32 cellular contexts compared by ENCODE assay signal in genomic region chr14:56742391-56742790, GRCh38.
"Had no signal": no experiment of that assay in that cellular context is flagged by ENCODE, and none has a peak within 500 bp of the region (broad histone marks: within the 10 kb centered on the region; RNA-seq: fewer than 3 reads in every experiment).

No MANE protein-coding gene starts in this region.

- H3K27ac Mint-ChIP-seq: activated CD4-positive, alpha-beta memory T cell treated with anti-CD3 and anti-CD28 coated beads, Interleukin-2, amount 10 ng/mL, durations not matched to agents 7 days and 5 days; activated CD4-positive, alpha-beta T cell treated with anti-CD3 and anti-CD28 coated beads, Interleukin-2, amount 10 ng/mL, durations not matched to agents 7 days and 5 days; activated naive CD8-positive, alpha-beta T cell; activated T-helper 17 cell treated with anti-CD3 and anti-CD28 coated beads, Interleukin-2, amount 50 U/mL, for 72 hours; effector memory CD8-positive, alpha-beta T cell; T-helper 17 cell; T-helper 2 cell treated with Interferon-gamma antibody and Interleukin-4, amounts not matched to agents 5 μg/mL and 100 μg/mL, for 36 hours; WTC11 had no signal

- H3K36me3 Mint-ChIP-seq: activated naive CD8-positive, alpha-beta T cell; WTC11 had no signal

- H3K4me3 Mint-ChIP-seq: activated CD4-positive, alpha-beta memory T cell treated with anti-CD3 and anti-CD28 coated beads, Interleukin-2, amount 10 ng/mL, durations not matched to agents 7 days and 5 days; activated CD4-positive, alpha-beta T cell treated with anti-CD3 and anti-CD28 coated beads, Interleukin-2, amount 10 ng/mL, durations not matched to agents 7 days and 5 days; activated naive CD8-positive, alpha-beta T cell; activated T-cell treated with anti-CD3 and anti-CD28 coated beads, Interleukin-2, amount 50 U/mL, for 4 hours; activated T-helper 17 cell treated with anti-CD3 and anti-CD28 coated beads, Interleukin-2, amount 50 U/mL, for 72 hours; effector memory CD8-positive, alpha-beta T cell; T-helper 17 cell; T-helper 2 cell treated with Interferon-gamma antibody and Interleukin-4, amounts not matched to agents 5 μg/mL and 100 μg/mL, for 36 hours; WTC11 had no signal

- H3K4me1 Mint-ChIP-seq: activated CD4-positive, alpha-beta memory T cell treated with anti-CD3 and anti-CD28 coated beads, Interleukin-2, amount 10 ng/mL, durations not matched to agents 7 days and 5 days; activated CD4-positive, alpha-beta T cell treated with anti-CD3 and anti-CD28 coated beads, Interleukin-2, amount 10 ng/mL, durations not matched to agents 7 days and 5 days; activated T-helper 17 cell treated with anti-CD3 and anti-CD28 coated beads, Interleukin-2, amount 50 U/mL, for 72 hours; T-helper 17 cell had no signal

- H3K9me3 Mint-ChIP-seq: activated CD4-positive, alpha-beta memory T cell treated with anti-CD3 and anti-CD28 coated beads, Interleukin-2, amount 10 ng/mL, durations not matched to agents 7 days and 5 days; activated CD4-positive, alpha-beta T cell treated with anti-CD3 and anti-CD28 coated beads, Interleukin-2, amount 10 ng/mL, durations not matched to agents 7 days and 5 days; activated T-cell treated with anti-CD3 and anti-CD28 coated beads, Interleukin-2, amount 50 U/mL, for 4 hours; activated T-helper 17 cell treated with anti-CD3 and anti-CD28 coated beads, Interleukin-2, amount 50 U/mL, for 72 hours; T-helper 2 cell treated with Interferon-gamma antibody and Interleukin-4, amounts not matched to agents 5 μg/mL and 100 μg/mL, for 36 hours; WTC11 had no signal

- DNase-seq: activated CD4-positive, alpha-beta memory T cell treated with anti-CD3 and anti-CD28 coated beads, Interleukin-2, amount 10 ng/mL, durations not matched to agents 7 days and 5 days; activated CD4-positive, alpha-beta T cell treated with anti-CD3 and anti-CD28 coated beads for 1 hour; activated CD4-positive, alpha-beta T cell treated with anti-CD3 and anti-CD28 coated beads for 4 hours; activated CD4-positive, alpha-beta T cell treated with anti-CD3 and anti-CD28 coated beads, Interleukin-2, amount 10 ng/mL, durations not matched to agents 7 days and 5 days; activated CD4-positive, alpha-beta T cell treated with anti-CD3 and anti-CD28 coated beads, Interleukin-2, amount 50 U/mL, for 4 hours; activated CD8-positive, alpha-beta memory T cell treated with anti-CD3 and anti-CD28 coated beads, Interleukin-2, amount 50 U/mL, for 48 hours; activated effector memory CD4-positive, alpha-beta T cell treated with Interleukin-2 at 50 U/mL for 16 hours; activated gamma-delta T cell treated with Interleukin-2 at 50 U/mL for 16 hours; activated naive CD4-positive, alpha-beta T cell treated with anti-CD3 and anti-CD28 coated beads, Interleukin-2, amount 50 U/mL, for 16 hours; activated naive CD4-positive, alpha-beta T cell treated with Interleukin-2 at 50 U/mL for 16 hours; activated T-cell treated with anti-CD3 and anti-CD28 coated beads for 4 hours; activated T-cell treated with anti-CD3 and anti-CD28 coated beads, Interleukin-2, amount 50 U/mL, for 4 hours; amniotic stem cell; anterior cingulate cortex; brain microvascular endothelial cell; cortex of kidney; dermis blood vessel endothelial cell; effector CD4-positive, alpha-beta T cell; effector memory CD8-positive, alpha-beta T cell; erythroblast; foreskin keratinocyte; gastrocnemius medialis; T-helper 1 cell; T-helper 17 cell; T1000 had no signal

- FAIRE-seq: astrocyte, bronchial epithelial cell, colon had no signal

- H3K27me3 Mint-ChIP-seq: activated CD4-positive, alpha-beta memory T cell treated with anti-CD3 and anti-CD28 coated beads, Interleukin-2, amount 10 ng/mL, durations not matched to agents 7 days and 5 days; activated CD4-positive, alpha-beta T cell treated with anti-CD3 and anti-CD28 coated beads, Interleukin-2, amount 10 ng/mL, durations not matched to agents 7 days and 5 days had no signal
